8 cellular contexts compared by ENCODE assay signal in the genomic region with DNA sequence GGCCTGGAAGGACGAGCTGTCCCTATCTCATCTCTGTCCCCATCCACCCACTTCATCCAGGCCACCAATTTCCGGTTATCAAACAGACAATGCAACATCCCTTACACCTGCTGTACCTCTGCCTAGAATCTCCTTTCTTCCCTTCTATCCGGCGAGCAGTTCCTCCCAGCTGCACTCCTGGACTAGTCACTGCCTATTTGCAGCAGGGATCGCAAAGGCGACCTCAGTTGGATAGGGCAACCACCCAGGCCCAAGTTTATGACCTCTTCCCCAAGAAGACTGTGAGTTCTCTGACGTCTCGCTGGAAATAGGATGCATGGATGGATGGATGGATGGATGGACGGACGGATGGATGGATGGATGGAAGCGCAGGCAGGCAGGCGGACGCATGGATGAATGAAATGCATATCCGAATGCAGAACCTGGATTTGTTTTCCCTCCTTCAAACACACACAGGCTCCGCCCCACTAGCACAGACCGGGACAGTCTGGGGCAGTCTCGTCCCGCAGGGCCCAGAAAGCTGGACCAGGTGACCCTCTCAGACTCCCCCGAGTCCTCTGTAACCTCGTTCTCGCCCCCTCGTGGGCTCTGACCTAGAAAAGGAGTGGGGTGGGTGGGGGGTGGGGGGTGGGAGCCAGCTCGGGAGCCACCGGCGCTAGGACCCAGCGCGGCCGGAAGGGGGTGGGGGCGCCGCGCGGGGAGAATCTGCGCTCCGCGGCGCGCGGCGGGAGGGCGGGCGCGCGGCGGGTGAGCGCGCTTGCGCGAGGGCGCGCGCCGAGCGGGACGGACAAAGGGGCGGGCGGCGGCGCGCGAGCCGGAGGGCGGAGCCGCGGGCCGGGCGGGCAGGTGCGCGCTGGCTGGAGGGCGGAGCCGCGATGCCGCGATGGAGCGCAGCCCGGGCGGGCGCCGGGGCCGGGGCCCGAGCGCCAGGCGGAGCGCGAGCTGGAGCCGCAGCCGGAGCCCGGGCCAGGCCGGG. TPM values are rescaled to one million over a fixed set of nuclear protein-coding genes. Genes with fewer than 3 reads are reported as not detected.
DNase-seq lines count a peak whose midpoint lies in the region; ATAC-seq and TF ChIP-seq lines count a peak whose summit lies in the region.

A gene (plus strand): TSS at position 875 of the 976 bp plus-strand sequence. CDS start 24,867 bp downstream, outside the sequence.

- peaks cover 31% of the 10 kb centered on the region for H3K4me1 Mint-ChIP-seq in activated T-helper 2 cell treated with anti-CD3 and anti-CD28 coated beads, Interferon-gamma antibody, Interleukin-2, Interleukin-4, amounts not matched to agents 10 μg/mL and 5 μg/mL and 100 μg/mL, durations not matched to agents 14 hours and 24 hours and 36 hours (ENCODE audit: low read depth)
- peaks cover 44% of the 10 kb centered on the region for H3K4me1 Mint-ChIP-seq in neural crest cell

- H3K27me3 ChIP-seq in stomach, result peaks cover 0 to 22% (median 16%) of the 10 kb centered on the region in 3 donors

- TF ChIP-seq CTCF in fibroblast of pulmonary artery (IDR thresholded peaks at IDR 0.05; ENCODE audit: low read length, missing control alignments), result no peak
- no peak for TF ChIP-seq CTCF in neural crest cell (conservative IDR thresholded peaks at IDR 0.05)
- no peak for TF ChIP-seq CTCF in stomach (IDR thresholded peaks at IDR 0.05)

- DNase-seq in D341Med (ENCODE audit: low spot score) (peak; percentile 97), Kasumi-1 (lab: John Stamatoyannopoulos, UW) (peak; percentile 13 to 14), RPMI8226 (peak; percentile 93), fibroblast of pulmonary artery (ENCODE audit: low read depth) (peak; percentile 47), neural crest cell (ENCODE audit: low read depth, low spot score) (peak; percentile 73), stomach (peak; percentile 87)
- peak; percentile 81 for DNase-seq in activated T-helper 2 cell treated with anti-CD3 and anti-CD28 coated beads, Interferon-gamma antibody, Interleukin-2, Interleukin-4, amounts not matched to agents 10 μg/mL and 5 μg/mL and 100 μg/mL, durations not matched to agents 14 hours and 24 hours and 36 hours (ENCODE audit: low spot score)

- peak within 1 kb of the TSS; percentile 59 to 78 (median 69) for H3K27ac ChIP-seq in stomach

- no peaks in the 10 kb centered on the region for H3K9me3 Mint-ChIP-seq in activated T-helper 2 cell treated with anti-CD3 and anti-CD28 coated beads, Interferon-gamma antibody, Interleukin-2, Interleukin-4, amounts not matched to agents 10 μg/mL and 5 μg/mL and 100 μg/mL, durations not matched to agents 14 hours and 24 hours and 36 hours
- no peaks in the 10 kb centered on the region for H3K9me3 Mint-ChIP-seq in neural crest cell

- H3K36me3 ChIP-seq in stomach, result no peaks in the 10 kb centered on the region

- peak within 1 kb of the TSS; percentile 62 for H3K27ac Mint-ChIP-seq in activated T-helper 2 cell treated with anti-CD3 and anti-CD28 coated beads, Interferon-gamma antibody, Interleukin-2, Interleukin-4, amounts not matched to agents 10 μg/mL and 5 μg/mL and 100 μg/mL, durations not matched to agents 14 hours and 24 hours and 36 hours
- H3K27ac Mint-ChIP-seq in neural crest cell (ENCODE audit: unreplicated experiment), result peak within 1 kb of the TSS; percentile 99

- TF ChIP-seq POLR2A in stomach (IDR thresholded peaks at IDR 0.05), result no peak

- H3K4me1 ChIP-seq in stomach, result peaks cover 10 to 25% (median 20%) of the 10 kb centered on the region in 4 donors

- peak; percentile 69 for ATAC-seq in GM21717 (IDR thresholded peaks at IDR 0.05; ENCODE audit: unreplicated experiment)

- intact Hi-C loops in activated T-helper 2 cell treated with anti-CD3 and anti-CD28 coated beads, Interferon-gamma antibody, Interleukin-2, Interleukin-4, amounts not matched to agents 10 μg/mL and 5 μg/mL and 100 μg/mL, durations not matched to agents 14 hours and 24 hours and 36 hours (cut with micrococcal nuclease), result loop anchor here (10.0 kb wide), 1 partner anchor 77 kb away; a partner anchor contains a TSS
- intact Hi-C loops in stomach (cut with DNase I; ENCODE audit: low total_unique reads), result no loop called here

- H3K36me3 Mint-ChIP-seq in activated T-helper 2 cell treated with anti-CD3 and anti-CD28 coated beads, Interferon-gamma antibody, Interleukin-2, Interleukin-4, amounts not matched to agents 10 μg/mL and 5 μg/mL and 100 μg/mL, durations not matched to agents 14 hours and 24 hours and 36 hours (ENCODE audit: low read depth), result no peaks in the 10 kb centered on the region
- peaks cover 3% of the 10 kb centered on the region for H3K36me3 Mint-ChIP-seq in neural crest cell (ENCODE audit: low read depth)

- H3K4me3 ChIP-seq in fibroblast of pulmonary artery (replicated peaks; ENCODE audit: low read depth, low read length) (peak within 1 kb of the TSS; percentile 50), stomach (peak within 1 kb of the TSS; percentile 60 to 70 (median 64))

- no peaks in the 10 kb centered on the region for H3K9me3 ChIP-seq in stomach

- no peak for TF ChIP-seq EP300 in stomach (IDR thresholded peaks at IDR 0.05)

- 1 to 4% (median 3%) methylated on average over 18 to 87 of the region's 88 CpGs for WGBS in stomach, 5 donors

- H3K27me3 Mint-ChIP-seq in activated T-helper 2 cell treated with anti-CD3 and anti-CD28 coated beads, Interferon-gamma antibody, Interleukin-2, Interleukin-4, amounts not matched to agents 10 μg/mL and 5 μg/mL and 100 μg/mL, durations not matched to agents 14 hours and 24 hours and 36 hours (ENCODE audit: low read depth), result peaks cover 22% of the 10 kb centered on the region
- H3K27me3 Mint-ChIP-seq in neural crest cell (ENCODE audit: low read depth), result no peaks in the 10 kb centered on the region

- H3K4me3 Mint-ChIP-seq in activated T-helper 2 cell treated with anti-CD3 and anti-CD28 coated beads, Interferon-gamma antibody, Interleukin-2, Interleukin-4, amounts not matched to agents 10 μg/mL and 5 μg/mL and 100 μg/mL, durations not matched to agents 14 hours and 24 hours and 36 hours (ENCODE audit: low read depth), result peak within 1 kb of the TSS; percentile 76
- H3K4me3 Mint-ChIP-seq in neural crest cell, result peak within 1 kb of the TSS; percentile 95

RNA-seq across cellular contexts. Expression of the gene that starts here (rescaled TPM):
- total RNA-seq in activated T-helper 2 cell treated with anti-CD3 and anti-CD28 coated beads, Interferon-gamma antibody, Interleukin-2, Interleukin-4, amounts not matched to agents 10 μg/mL and 5 μg/mL and 100 μg/mL, durations not matched to agents 14 hours and 24 hours and 36 hours, result 1.3 and 1.4 TPM in 2 replicates
- total RNA-seq in neural crest cell (79.0 and 79.3 TPM in 2 replicates), stomach (1 to 10 TPM in 1 of 5 donors, under 1 TPM in 3, not detected in 1; 0.37 to 2.0 (median 0.74) TPM)
- polyA plus RNA-seq in stomach, result under 1 TPM; 0.31 to 0.87 (median 0.63) TPM

Comparison
In these comparisons a context has a peak if more than half of its experiments do, and no peak if none do; other contexts are left out.
1. Peak in every context shown above with its lines: DNase-seq, ATAC-seq, H3K4me3 ChIP-seq and H3K27ac ChIP-seq.
2. RNA of the gene that starts here (total RNA-seq): 79.0 to 79.3 TPM in neural crest cell; 1.3 to 1.4 TPM in activated T-helper 2 cell treated with anti-CD3 and anti-CD28 coated beads, Interferon-gamma antibody, Interleukin-2, Interleukin-4, amounts not matched to agents 10 μg/mL and 5 μg/mL and 100 μg/mL, durations not matched to agents 14 hours and 24 hours and 36 hours and 0.37 to 2.0 TPM in stomach; every median in the first group is over 10 times any median in the second.
3. DNase-seq: peak in every context shown above with its lines; median percentile 97 in D341Med; 93 in RPMI8226; 87 in stomach; 81 in activated T-helper 2 cell treated with anti-CD3 and anti-CD28 coated beads, Interferon-gamma antibody, Interleukin-2, Interleukin-4, amounts not matched to agents 10 μg/mL and 5 μg/mL and 100 μg/mL, durations not matched to agents 14 hours and 24 hours and 36 hours; 73 in neural crest cell; 47 in fibroblast of pulmonary artery; 14 in Kasumi-1.